Comparison of ENCODE assay signal across 9 cellular contexts in the genomic region with DNA sequence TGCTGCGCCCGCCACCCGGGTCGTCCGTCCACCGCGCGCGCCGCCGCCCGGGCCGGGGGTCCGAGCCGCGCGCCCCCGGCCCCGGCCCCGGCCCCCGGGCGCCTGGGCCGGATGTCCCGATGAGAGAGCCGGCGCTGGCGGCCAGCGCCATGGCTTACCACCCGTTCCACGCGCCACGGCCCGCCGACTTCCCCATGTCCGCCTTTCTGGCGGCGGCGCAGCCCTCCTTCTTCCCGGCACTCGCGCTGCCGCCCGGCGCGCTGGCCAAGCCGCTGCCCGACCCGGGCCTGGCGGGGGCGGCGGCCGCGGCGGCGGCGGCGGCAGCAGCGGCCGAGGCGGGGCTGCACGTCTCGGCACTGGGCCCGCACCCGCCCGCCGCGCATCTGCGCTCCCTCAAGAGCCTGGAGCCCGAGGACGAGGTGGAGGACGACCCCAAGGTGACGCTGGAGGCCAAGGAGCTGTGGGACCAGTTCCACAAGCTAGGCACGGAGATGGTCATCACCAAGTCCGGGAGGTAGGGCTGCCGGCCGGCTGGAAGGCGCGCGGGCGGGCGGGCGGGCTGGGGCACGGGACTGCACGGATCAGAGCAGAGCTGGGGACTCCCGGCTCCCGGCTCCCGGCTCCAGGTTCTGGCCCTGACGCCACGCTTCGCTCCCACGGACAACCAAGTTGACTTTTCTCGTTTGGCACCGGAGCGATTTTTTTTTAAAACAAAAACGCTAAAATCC. TPM values are rescaled to one million over a fixed set of nuclear protein-coding genes. Genes with fewer than 3 reads are reported as not detected.
A peak's percentile ranks its signal among the peaks of the same experiment; 100 is the strongest.
DNase-seq lines count a peak whose midpoint lies in the region; ATAC-seq and TF ChIP-seq lines count a peak whose summit lies in the region.
"Had no signal": no experiment of that assay in that cellular context is flagged by ENCODE, and none has a peak within 500 bp of the region (broad histone marks: within the 10 kb centered on the region; RNA-seq: fewer than 3 reads in every experiment).

No MANE protein-coding gene starts in this region.

- no peak for TF ChIP-seq EP300 in sigmoid colon (IDR thresholded peaks at IDR 0.05)

- TF ChIP-seq CTCF in GM23338 (conservative IDR thresholded peaks at IDR 0.05; ENCODE audit: low read depth in 2 of 2): no peak
- TF ChIP-seq CTCF in fibroblast of pulmonary artery (IDR thresholded peaks at IDR 0.05; ENCODE audit: low read length, missing control alignments): no peak
- TF ChIP-seq CTCF in sigmoid colon (IDR thresholded peaks at IDR 0.05): no peak

- no peak overlapping the region for H3K27ac Mint-ChIP-seq in GM23338

- H3K4me1 ChIP-seq in GM23338 (ENCODE audit: insufficient read depth) (peaks cover 21% of the 10 kb centered on the region; the same call in 1 of the 2 replicates), SJSA1 (replicated peaks) (peaks cover 38% of the 10 kb centered on the region), sigmoid colon (peaks cover 0 to 76% (median 72%) of the 10 kb centered on the region in 4 donors)

- ATAC-seq in GM23338: no peak
- no peak for ATAC-seq in GM19467 (IDR thresholded peaks at IDR 0.05; ENCODE audit: unreplicated experiment)

- peak overlapping the region; percentile 32; the same call in 1 of the 2 replicates for H3K4me2 ChIP-seq in GM23338

- TF ChIP-seq POLR2A in sigmoid colon (IDR thresholded peaks at IDR 0.05): no peak

- H3K27me3 ChIP-seq in GM23338 (ENCODE audit: insufficient read depth) (peaks cover 100% of the 10 kb centered on the region), SJSA1 (replicated peaks) (no peaks in the 10 kb centered on the region), sigmoid colon (peaks cover 85 to 100% (median 96%) of the 10 kb centered on the region in 3 donors)

- H3K27me3 Mint-ChIP-seq in GM23338 (ENCODE audit: insufficient read depth, low read depth, poor library complexity): peaks cover 89% of the 10 kb centered on the region

- no peaks in the 10 kb centered on the region for H3K79me2 ChIP-seq in GM23338 (replicated peaks; ENCODE audit: insufficient read depth)

- intact Hi-C loops in sigmoid colon (cut with DNase I): loop anchor here (5.0 kb wide), 1 partner anchor 148 kb away; no protein-coding TSS in a partner anchor

- no peaks in the 10 kb centered on the region for H3K9me2 ChIP-seq in GM23338 (ENCODE audit: insufficient read depth)

- peaks cover 34% of the 10 kb centered on the region for H3K4me1 Mint-ChIP-seq in GM23338

- H3K27ac ChIP-seq in GM23338 (ENCODE audit: low read depth): no peak overlapping the region
- no peak overlapping the region for H3K27ac ChIP-seq in SJSA1
- H3K27ac ChIP-seq in sigmoid colon: peak overlapping the region; percentile 7 to 92 (median 38)
- H3K27ac ChIP-seq: neutrophil had no signal

- H3K36me3 Mint-ChIP-seq in GM23338 (ENCODE audit: low read depth): peaks cover 3% of the 10 kb centered on the region; the same call in 1 of the 3 replicates

- peaks cover 14% of the 10 kb centered on the region for H3K9me3 ChIP-seq in SJSA1 (replicated peaks)
- no peaks in the 10 kb centered on the region for H3K9me3 ChIP-seq in sigmoid colon
- H3K9me3 ChIP-seq: neutrophil had no signal

- peaks cover 11% of the 10 kb centered on the region; the same call in 2 of the 3 replicates for H3K9me3 Mint-ChIP-seq in GM23338

- peaks cover 19% of the 10 kb centered on the region for H4K20me1 ChIP-seq in GM23338 (replicated peaks; ENCODE audit: insufficient read depth)

- no peaks in the 10 kb centered on the region for H3K36me3 ChIP-seq in GM23338 (ENCODE audit: insufficient read depth)
- peaks cover 40% of the 10 kb centered on the region for H3K36me3 ChIP-seq in SJSA1
- no peaks in the 10 kb centered on the region for H3K36me3 ChIP-seq in sigmoid colon
- H3K36me3 ChIP-seq: neutrophil had no signal

- 0 out of 2 replicates have a peak overlapping the region, but pooled peaks have one; percentile 23 for H3K4me3 ChIP-seq in GM23338
- peak overlapping the region; percentile 96 for H3K4me3 ChIP-seq in SJSA1
- peak overlapping the region; percentile 63 for H3K4me3 ChIP-seq in fibroblast of pulmonary artery (replicated peaks; ENCODE audit: low read depth, low read length)
- H3K4me3 ChIP-seq in sigmoid colon: peak overlapping the region; percentile 18 to 46 (median 40)

- 1% methylated on average over 95 of the region's 95 CpGs for WGBS in sigmoid colon, 2 donors

- peak overlapping the region; percentile 42; the same call in 1 of the 3 replicates for H3K4me3 Mint-ChIP-seq in GM23338

- H2AFZ ChIP-seq in GM23338: no peak overlapping the region

- peak; percentile 52 for DNase-seq in GM23338 (ENCODE audit: low spot score)
- DNase-seq in SJSA1 (ENCODE audit: low read depth in 1 of 2, low spot score in 2 of 2): peak in 1 of 2 experiments; percentile 50
- peak; percentile 54 for DNase-seq in fibroblast of pulmonary artery (ENCODE audit: low read depth)
- DNase-seq in sigmoid colon: peak; percentile 60
- no peak for DNase-seq in pons (ENCODE audit: low spot score)
- DNase-seq in SHP77 treated with DMSO at 0.1 percent for 48 hours (lab: John Stamatoyannopoulos, UW): no peak
- no peak for DNase-seq in NCI-H510A (lab: John Stamatoyannopoulos, UW)

- H3F3A ChIP-seq in GM23338 (replicated peaks; ENCODE audit: low read depth): peaks cover 10% of the 10 kb centered on the region; the same call in 1 of the 2 replicates

TF ChIP-seq in GM23338, 12 proteins besides CTCF, POLR2A, EP300 and RAD21:
- TF ChIP-seq ZNF114 (CRISPR knock-in tag; IDR thresholded peaks at IDR 0.05) (no peak), CREB1 (CRISPR knock-in tag; IDR thresholded peaks at IDR 0.05; ENCODE audit: low read depth) (no peak), NANOG (IDR thresholded peaks at IDR 0.05; ENCODE audit: borderline replicate concordance) (no peak), JUNB (IDR thresholded peaks at IDR 0.05; ENCODE audit: unreplicated experiment) (no peak), POLR2AphosphoS5 (IDR thresholded peaks at IDR 0.05; ENCODE audit: low read depth) (no peak), EZH2 (IDR thresholded peaks at IDR 0.05; ENCODE audit: low read depth, unreplicated experiment) (no peak)
- TF ChIP-seq, protein P1, sequence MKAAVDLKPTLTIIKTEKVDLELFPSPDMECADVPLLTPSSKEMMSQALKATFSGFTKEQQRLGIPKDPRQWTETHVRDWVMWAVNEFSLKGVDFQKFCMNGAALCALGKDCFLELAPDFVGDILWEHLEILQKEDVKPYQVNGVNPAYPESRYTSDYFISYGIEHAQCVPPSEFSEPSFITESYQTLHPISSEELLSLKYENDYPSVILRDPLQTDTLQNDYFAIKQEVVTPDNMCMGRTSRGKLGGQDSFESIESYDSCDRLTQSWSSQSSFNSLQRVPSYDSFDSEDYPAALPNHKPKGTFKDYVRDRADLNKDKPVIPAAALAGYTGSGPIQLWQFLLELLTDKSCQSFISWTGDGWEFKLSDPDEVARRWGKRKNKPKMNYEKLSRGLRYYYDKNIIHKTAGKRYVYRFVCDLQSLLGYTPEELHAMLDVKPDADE (IDR thresholded peaks at IDR 0.05): no peak
TF ChIP-seq in GM23338: peak in this region for 0.

RNA-seq across cellular contexts. Expression of a gene that starts 0.6 kb away (rescaled TPM):
- total RNA-seq in GM23338 (2014; rRNA removed; shearing (Covaris generic)): not detected in 2 replicates
- polyA plus RNA-seq in GM23338 (2016; fragmentation: Nextera tagmentation; extraction: Ambion mirVana): 0.10 TPM in 1 of 2 replicates, not detected in the other
- total RNA-seq in SJSA1 (2014; rRNA removed; shearing (Covaris generic)): 6.4 and 6.8 TPM in 2 replicates
- 1 to 10 TPM in 3 of 4 donors, under 1 TPM in 1; 0.99 to 5.3 (median 2.3) TPM for total RNA-seq in sigmoid colon
- polyA plus RNA-seq in sigmoid colon: 1 to 10 TPM; 2.3 to 5.3 (median 3.6) TPM

RNA-seq across cellular contexts. Expression of a gene that starts 52.0 kb away (rescaled TPM):
- total RNA-seq in GM23338 (2014; rRNA removed; shearing (Covaris generic)): not detected in 2 replicates
- polyA plus RNA-seq in GM23338 (2016; fragmentation: Nextera tagmentation; extraction: Ambion mirVana): not detected in 2 replicates
- 0.05 TPM in 1 of 2 replicates, not detected in the other for total RNA-seq in SJSA1 (2014; rRNA removed; shearing (Covaris generic))
- not detected for total RNA-seq in sigmoid colon
- not detected for polyA plus RNA-seq in sigmoid colon

Comparison
In these comparisons a context has a peak if more than half of its experiments do, and no peak if none do; other contexts are left out.
1. DNase-seq: peak in GM23338 (single experiment), fibroblast of pulmonary artery (single experiment) and sigmoid colon (single experiment); none in pons (single experiment), SHP77 treated with DMSO at 0.1 percent for 48 hours (single experiment) and NCI-H510A (single experiment).
2. H3K27ac ChIP-seq: peak in sigmoid colon (4 of 4); none in GM23338 (single experiment) and SJSA1 (single experiment).
3. H3K4me3 ChIP-seq: peak in every context shown above with its lines; median percentile 96 in SJSA1; 63 in fibroblast of pulmonary artery; 40 in sigmoid colon; 23 in GM23338.